ENCODE assay signal across 4 cellular contexts in the genomic region with DNA sequence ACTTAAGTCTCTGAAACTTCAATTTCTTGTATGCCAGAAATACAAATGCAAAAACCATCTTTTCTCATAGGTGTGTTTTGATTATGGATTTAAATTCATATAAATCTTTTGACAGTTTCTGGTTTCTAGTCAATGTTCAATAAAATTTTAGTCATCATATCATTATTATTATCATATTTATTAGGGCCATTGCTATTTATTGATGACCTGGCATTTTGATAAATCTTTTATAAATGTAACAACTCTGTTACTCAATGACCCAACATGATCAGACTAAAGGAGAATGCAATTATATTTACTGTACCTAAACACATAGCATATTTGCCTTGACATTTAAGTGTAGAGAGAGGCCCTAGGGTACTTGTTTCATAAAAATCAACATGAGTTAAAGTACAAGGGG.
TF ChIP-seq lines count a peak whose summit lies in the region.

No MANE protein-coding gene starts in this region.

TF ChIP-seq in HepG2, 621 proteins besides CTCF, POLR2A, EP300 and RAD21 (continues in another document):
- no peak for TF ChIP-seq PLRG1 (conservative IDR thresholded peaks at IDR 0.05)
- TF ChIP-seq CHD4 (IDR thresholded peaks at IDR 0.05; ENCODE audit: borderline replicate concordance, low read length) = no peak
- TF ChIP-seq, protein P1, sequence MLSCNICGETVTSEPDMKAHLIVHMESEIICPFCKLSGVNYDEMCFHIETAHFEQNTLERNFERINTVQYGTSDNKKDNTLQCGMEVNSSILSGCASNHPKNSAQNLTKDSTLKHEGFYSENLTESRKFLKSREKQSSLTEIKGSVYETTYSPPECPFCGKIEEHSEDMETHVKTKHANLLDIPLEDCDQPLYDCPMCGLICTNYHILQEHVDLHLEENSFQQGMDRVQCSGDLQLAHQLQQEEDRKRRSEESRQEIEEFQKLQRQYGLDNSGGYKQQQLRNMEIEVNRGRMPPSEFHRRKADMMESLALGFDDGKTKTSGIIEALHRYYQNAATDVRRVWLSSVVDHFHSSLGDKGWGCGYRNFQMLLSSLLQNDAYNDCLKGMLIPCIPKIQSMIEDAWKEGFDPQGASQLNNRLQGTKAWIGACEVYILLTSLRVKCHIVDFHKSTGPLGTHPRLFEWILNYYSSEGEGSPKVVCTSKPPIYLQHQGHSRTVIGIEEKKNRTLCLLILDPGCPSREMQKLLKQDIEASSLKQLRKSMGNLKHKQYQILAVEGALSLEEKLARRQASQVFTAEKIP (CRISPR knock-in tag; IDR thresholded peaks at IDR 0.05; ENCODE audit: borderline replicate concordance) = no peak
- TF ChIP-seq, protein P2, sequence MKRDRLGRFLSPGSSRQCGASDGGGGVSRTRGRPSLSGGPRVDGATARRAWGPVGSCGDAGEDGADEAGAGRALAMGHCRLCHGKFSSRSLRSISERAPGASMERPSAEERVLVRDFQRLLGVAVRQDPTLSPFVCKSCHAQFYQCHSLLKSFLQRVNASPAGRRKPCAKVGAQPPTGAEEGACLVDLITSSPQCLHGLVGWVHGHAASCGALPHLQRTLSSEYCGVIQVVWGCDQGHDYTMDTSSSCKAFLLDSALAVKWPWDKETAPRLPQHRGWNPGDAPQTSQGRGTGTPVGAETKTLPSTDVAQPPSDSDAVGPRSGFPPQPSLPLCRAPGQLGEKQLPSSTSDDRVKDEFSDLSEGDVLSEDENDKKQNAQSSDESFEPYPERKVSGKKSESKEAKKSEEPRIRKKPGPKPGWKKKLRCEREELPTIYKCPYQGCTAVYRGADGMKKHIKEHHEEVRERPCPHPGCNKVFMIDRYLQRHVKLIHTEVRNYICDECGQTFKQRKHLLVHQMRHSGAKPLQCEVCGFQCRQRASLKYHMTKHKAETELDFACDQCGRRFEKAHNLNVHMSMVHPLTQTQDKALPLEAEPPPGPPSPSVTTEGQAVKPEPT (CRISPR knock-in tag; IDR thresholded peaks at IDR 0.05; ENCODE audit: low read depth) = no peak
- peak; percentile 92 for TF ChIP-seq MAFF (IDR thresholded peaks at IDR 0.05; ENCODE audit: low read depth, low read length)
- no peak for TF ChIP-seq DNMT1 (CRISPR knock-in tag; IDR thresholded peaks at IDR 0.05)
- TF ChIP-seq, protein P3, sequence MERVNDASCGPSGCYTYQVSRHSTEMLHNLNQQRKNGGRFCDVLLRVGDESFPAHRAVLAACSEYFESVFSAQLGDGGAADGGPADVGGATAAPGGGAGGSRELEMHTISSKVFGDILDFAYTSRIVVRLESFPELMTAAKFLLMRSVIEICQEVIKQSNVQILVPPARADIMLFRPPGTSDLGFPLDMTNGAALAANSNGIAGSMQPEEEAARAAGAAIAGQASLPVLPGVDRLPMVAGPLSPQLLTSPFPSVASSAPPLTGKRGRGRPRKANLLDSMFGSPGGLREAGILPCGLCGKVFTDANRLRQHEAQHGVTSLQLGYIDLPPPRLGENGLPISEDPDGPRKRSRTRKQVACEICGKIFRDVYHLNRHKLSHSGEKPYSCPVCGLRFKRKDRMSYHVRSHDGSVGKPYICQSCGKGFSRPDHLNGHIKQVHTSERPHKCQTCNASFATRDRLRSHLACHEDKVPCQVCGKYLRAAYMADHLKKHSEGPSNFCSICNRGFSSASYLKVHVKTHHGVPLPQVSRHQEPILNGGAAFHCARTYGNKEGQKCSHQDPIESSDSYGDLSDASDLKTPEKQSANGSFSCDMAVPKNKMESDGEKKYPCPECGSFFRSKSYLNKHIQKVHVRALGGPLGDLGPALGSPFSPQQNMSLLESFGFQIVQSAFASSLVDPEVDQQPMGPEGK (CRISPR knock-in tag; IDR thresholded peaks at IDR 0.05) = no peak

TF ChIP-seq in A549, 52 proteins besides CTCF, POLR2A, EP300 and RAD21:
- TF ChIP-seq NFE2L2 (conservative IDR thresholded peaks at IDR 0.05; ENCODE audit: low read length) (no peak), CEBPB (IDR thresholded peaks at IDR 0.05) (no peak), MAFK (IDR thresholded peaks at IDR 0.05; ENCODE audit: partially characterized antibody) (peak; percentile 81), HDAC2 (IDR thresholded peaks at IDR 0.05) (no peak)

TF ChIP-seq in IMR-90, 13 proteins besides CTCF, POLR2A, EP300 and RAD21:
- peak; percentile 77 for TF ChIP-seq MAFK (IDR thresholded peaks at IDR 0.05; ENCODE audit: low read depth, low read length)
- TF ChIP-seq, protein P4, sequence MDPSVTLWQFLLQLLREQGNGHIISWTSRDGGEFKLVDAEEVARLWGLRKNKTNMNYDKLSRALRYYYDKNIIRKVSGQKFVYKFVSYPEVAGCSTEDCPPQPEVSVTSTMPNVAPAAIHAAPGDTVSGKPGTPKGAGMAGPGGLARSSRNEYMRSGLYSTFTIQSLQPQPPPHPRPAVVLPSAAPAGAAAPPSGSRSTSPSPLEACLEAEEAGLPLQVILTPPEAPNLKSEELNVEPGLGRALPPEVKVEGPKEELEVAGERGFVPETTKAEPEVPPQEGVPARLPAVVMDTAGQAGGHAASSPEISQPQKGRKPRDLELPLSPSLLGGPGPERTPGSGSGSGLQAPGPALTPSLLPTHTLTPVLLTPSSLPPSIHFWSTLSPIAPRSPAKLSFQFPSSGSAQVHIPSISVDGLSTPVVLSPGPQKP (IDR thresholded peaks at IDR 0.05; ENCODE audit: borderline replicate concordance, low read depth, low read length) = no peak
- TF ChIP-seq SMC3 (IDR thresholded peaks at IDR 0.05; ENCODE audit: low read depth, low read length) = no peak
- no peak for TF ChIP-seq BHLHE40 (IDR thresholded peaks at IDR 0.05; ENCODE audit: low read depth, low read length)
- TF ChIP-seq MXI1 (IDR thresholded peaks at IDR 0.05; ENCODE audit: borderline replicate concordance, low read depth, low read length) = no peak
- no peak for TF ChIP-seq MAZ (IDR thresholded peaks at IDR 0.05; ENCODE audit: borderline replicate concordance, low read depth, low read length)
TF ChIP-seq in IMR-90: peak in this region for 1.

TF ChIP-seq in K562, 482 proteins besides CTCF, POLR2A, EP300 and RAD21:
- TF ChIP-seq MAFK (IDR thresholded peaks at IDR 0.05; ENCODE audit: low read length) (peak; percentile 41; the same call in 1 of the 2 replicates), CHCHD3 (CRISPR knock-in tag; IDR thresholded peaks at IDR 0.05) (no peak), MAFF (IDR thresholded peaks at IDR 0.05; ENCODE audit: low read length) (peak; percentile 32), SETDB1 (IDR thresholded peaks at IDR 0.05; ENCODE audit: low read length) (no peak), ZNF316 (IDR thresholded peaks at IDR 0.05) (peak; percentile 63), C11orf30 (IDR thresholded peaks at IDR 0.05; ENCODE audit: low read depth) (0 out of 2 replicates have a peak, but pooled peaks have one; percentile 10), XRCC3 (IDR thresholded peaks at IDR 0.05) (no peak), XRCC5 (IDR thresholded peaks at IDR 0.05; ENCODE audit: low read depth, low read length) (no peak), CBX1 (IDR thresholded peaks at IDR 0.05; ENCODE audit: low read depth) (no peak), CBFB (CRISPR knock-in tag; IDR thresholded peaks at IDR 0.05) (no peak), HNRNPK (IDR thresholded peaks at IDR 0.05; ENCODE audit: low read depth, low read length, poor library complexity, severe bottlenecking) (no peak), EWSR1 (IDR thresholded peaks at IDR 0.05; ENCODE audit: borderline replicate concordance, low read depth, partially characterized antibody) (no peak), LEF1 (IDR thresholded peaks at IDR 0.05) (no peak), ARID1B (IDR thresholded peaks at IDR 0.05) (no peak), STAT5A (IDR thresholded peaks at IDR 0.05; ENCODE audit: borderline replicate concordance, low read length) (no peak), ASH1L (IDR thresholded peaks at IDR 0.05; ENCODE audit: borderline replicate concordance, low read depth, partially characterized antibody) (no peak)
- TF ChIP-seq, protein P5, sequence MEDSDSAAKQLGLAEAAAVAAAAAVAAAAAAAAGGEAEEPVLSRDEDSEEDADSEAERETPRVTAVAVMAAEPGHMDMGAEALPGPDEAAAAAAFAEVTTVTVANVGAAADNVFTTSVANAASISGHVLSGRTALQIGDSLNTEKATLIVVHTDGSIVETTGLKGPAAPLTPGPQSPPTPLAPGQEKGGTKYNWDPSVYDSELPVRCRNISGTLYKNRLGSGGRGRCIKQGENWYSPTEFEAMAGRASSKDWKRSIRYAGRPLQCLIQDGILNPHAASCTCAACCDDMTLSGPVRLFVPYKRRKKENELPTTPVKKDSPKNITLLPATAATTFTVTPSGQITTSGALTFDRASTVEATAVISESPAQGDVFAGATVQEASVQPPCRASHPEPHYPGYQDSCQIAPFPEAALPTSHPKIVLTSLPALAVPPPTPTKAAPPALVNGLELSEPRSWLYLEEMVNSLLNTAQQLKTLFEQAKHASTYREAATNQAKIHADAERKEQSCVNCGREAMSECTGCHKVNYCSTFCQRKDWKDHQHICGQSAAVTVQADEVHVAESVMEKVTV (CRISPR knock-in tag; IDR thresholded peaks at IDR 0.05) = no peak
